In genomic region chr5:81700166-81700565, GRCh38 we compare ENCODE assay signal across 34 cellular contexts.
"Had no signal": no experiment of that assay in that cellular context is flagged by ENCODE, and none has a peak within 500 bp of the region (broad histone marks: within the 10 kb centered on the region; RNA-seq: fewer than 3 reads in every experiment).

No MANE protein-coding gene starts in this region.

- H3K4me3 ChIP-seq: MG63 had no signal

- DNase-seq: Karpas-422, Kasumi-1, MG63, MM.1S, MV-4-11, NCI-H1048, NCI-H1092, NCI-H1092 treated with DMSO at 0.1 percent for 48 hours, NCI-H1105, NCI-H1105 treated with DMSO at 0.1 percent for 48 hours, NCI-H1417, NCI-H1417 treated with DMSO at 0.1 percent for 48 hours, NCI-H1436, NCI-H1436 treated with DMSO at 0.1 percent for 48 hours, NCI-H146, NCI-H1694, NCI-H1694 treated with DMSO at 0.1 percent for 48 hours, NCI-H187, NCI-H187 treated with DMSO at 0.1 percent for 48 hours, NCI-H1930, NCI-H2029, NCI-H2029 treated with DMSO at 0.1 percent for 48 hours, NCI-H2081, NCI-H2081 treated with DMSO at 0.1 percent for 48 hours, NCI-H2107, NCI-H2171, NCI-H2171 treated with DMSO at 0.1 percent for 48 hours, NCI-H2227 treated with DMSO at 0.1 percent for 48 hours, NCI-H226, NCI-H345, NCI-H446, NCI-H446 treated with DMSO at 0.1 percent for 48 hours, NCI-H510A, NCI-H510A treated with DMSO at 0.1 percent for 48 hours had no signal

- H3K27me3 ChIP-seq: MG63 had no signal

- H3K36me3 ChIP-seq: MG63 had no signal
